In the genomic region with DNA sequence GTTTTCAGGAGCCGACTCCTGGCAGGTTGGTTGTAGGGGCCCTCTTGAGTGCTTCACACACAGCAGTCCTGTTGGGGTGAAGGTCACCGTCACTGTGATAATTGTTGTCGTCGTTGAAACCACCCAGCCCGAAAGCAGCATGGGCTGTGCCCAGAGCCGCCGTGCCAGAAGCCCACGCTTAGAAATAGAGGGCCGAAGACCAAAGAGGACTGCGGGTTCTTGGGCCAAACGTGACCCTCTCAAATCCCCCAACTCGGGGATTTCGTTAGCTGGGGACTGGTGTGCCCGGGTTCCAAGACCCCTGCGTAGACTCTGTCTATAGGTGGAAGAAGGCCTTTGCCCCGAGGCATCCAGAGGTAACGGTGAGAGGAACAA, we compare ENCODE assay signal across 8 cellular contexts. TPM values are rescaled to one million over a fixed set of nuclear protein-coding genes. Genes with fewer than 3 reads are reported as not detected.
DNase-seq lines count a peak whose midpoint lies in the region; ATAC-seq, FAIRE-seq and TF ChIP-seq lines count a peak whose summit lies in the region.

No MANE protein-coding gene starts in this region.

- TF ChIP-seq POLR2A in HepG2 (IDR thresholded peaks at IDR 0.05; ENCODE audit: insufficient read depth in 1 of 2, low read depth in 2 of 2, low read length in 2 of 2) (no peak), stomach (IDR thresholded peaks at IDR 0.05) (no peak)

- H4K20me1 ChIP-seq in HepG2 (ENCODE audit: insufficient read depth, low read length) = no peaks in the 10 kb centered on the region

- H3K4me1 ChIP-seq in adipocyte (ENCODE audit: control insufficient read depth, insufficient read depth, low read length) (peaks cover 12% of the 10 kb centered on the region), HepG2 (ENCODE audit: insufficient read depth, low read length) (peaks cover 19% of the 10 kb centered on the region), stomach (peaks cover 5 to 22% (median 13%) of the 10 kb centered on the region in 4 donors)

- H3K79me2 ChIP-seq in HepG2 (ENCODE audit: insufficient read depth, low read length) = no peaks in the 10 kb centered on the region

- ATAC-seq in HepG2 = no peak
- ATAC-seq in GM21381 (IDR thresholded peaks at IDR 0.05; ENCODE audit: unreplicated experiment) = no peak
- ATAC-seq in HG02885 (IDR thresholded peaks at IDR 0.05; ENCODE audit: poor library complexity, unreplicated experiment) = no peak

- H3K9ac ChIP-seq in adipocyte (ENCODE audit: low read length) = peak overlapping the region; percentile 97
- H3K9ac ChIP-seq in HepG2 (ENCODE audit: insufficient read depth, low read depth, low read length) = no peak overlapping the region

- H3K27ac ChIP-seq in HepG2 (ENCODE audit: extremely low read length, insufficient read depth, low read length) = no peak overlapping the region
- H3K27ac ChIP-seq in stomach = peak overlapping the region; percentile 93 to 98 (median 98)

- 81% methylated on average over 12 of the region's 17 CpGs for WGBS in HepG2 (ENCODE audit: low lambda C conversion rate)
- 53 to 59% (median 54%) methylated on average over 16 to 17 of the region's 17 CpGs for WGBS in stomach, 5 donors

- in situ Hi-C loops in HepG2 (cut with HindIII; ENCODE audit: extremely low pct_ligation_motif_present, low pct_unique_long_range_greater_than_20kb) = loop anchor here (25.0 kb wide), 2 partner anchors 412 to 1087 kb away; partner anchors contain the start of gene LRRC28

- H3K36me3 ChIP-seq in adipocyte (ENCODE audit: control insufficient read depth, insufficient read depth, low read length, severe bottlenecking) = no peaks in the 10 kb centered on the region
- no peaks in the 10 kb centered on the region for H3K36me3 ChIP-seq in HepG2 (replicated peaks in 1 of 2; ENCODE audit: control insufficient read depth in 1 of 2, insufficient read depth in 2 of 2, low read length in 2 of 2)
- no peaks in the 10 kb centered on the region for H3K36me3 ChIP-seq in stomach

- peak overlapping the region; percentile 92 for H3K4me3 Mint-ChIP-seq in T-helper 2 cell treated with Interferon-gamma antibody and Interleukin-4, amounts not matched to agents 5 μg/mL and 100 μg/mL, for 36 hours

- H3K4me1 Mint-ChIP-seq in T-helper 2 cell treated with Interferon-gamma antibody and Interleukin-4, amounts not matched to agents 5 μg/mL and 100 μg/mL, for 36 hours (ENCODE audit: low read depth) = peaks cover 7% of the 10 kb centered on the region

- TF ChIP-seq EP300 in HepG2 (IDR thresholded peaks at IDR 0.05; ENCODE audit: low read depth in 2 of 2, low read length in 2 of 2) (no peak), HepG2 (CRISPR knock-in tag; IDR thresholded peaks at IDR 0.05; ENCODE audit: borderline replicate concordance) (no peak), stomach (IDR thresholded peaks at IDR 0.05) (no peak)

- no peak for FAIRE-seq in HepG2 (lab: Jason Lieb, UNC)

- H3K4me2 ChIP-seq in HepG2 (ENCODE audit: low read depth, low read length) = peak overlapping the region; percentile 81; the same call in 1 of the 2 replicates

- BruUV-seq in HepG2 (replicated peaks; lab: Mats Ljungman, UMichigan) = no TSS peak

- no peak overlapping the region for H3K27ac Mint-ChIP-seq in T-helper 2 cell treated with Interferon-gamma antibody and Interleukin-4, amounts not matched to agents 5 μg/mL and 100 μg/mL, for 36 hours

- peak overlapping the region; percentile 94 for H3K4me3 ChIP-seq in adipocyte (ENCODE audit: low read length)
- peak overlapping the region in 1 of 3 experiments; percentile 72; a peak in 1 of 6 replicates for H3K4me3 ChIP-seq in HepG2 (replicated peaks in 1 of 3; ENCODE audit: insufficient read depth in 1 of 3, low read depth in 2 of 3, low read length in 3 of 3)
- peak overlapping the region; percentile 62 to 72 (median 70) for H3K4me3 ChIP-seq in stomach

- no peaks in the 10 kb centered on the region for H3K36me3 Mint-ChIP-seq in T-helper 2 cell treated with Interferon-gamma antibody and Interleukin-4, amounts not matched to agents 5 μg/mL and 100 μg/mL, for 36 hours (ENCODE audit: low read depth)

- no peaks in the 10 kb centered on the region for H3K9me3 Mint-ChIP-seq in T-helper 2 cell treated with Interferon-gamma antibody and Interleukin-4, amounts not matched to agents 5 μg/mL and 100 μg/mL, for 36 hours

- peaks cover 14% of the 10 kb centered on the region for H3K27me3 ChIP-seq in adipocyte (replicated peaks; ENCODE audit: control insufficient read depth, insufficient read depth, low read length)
- H3K27me3 ChIP-seq in HepG2 (ENCODE audit: control insufficient read depth in 1 of 2, insufficient read depth in 2 of 2, low read length in 2 of 2) = no peaks in the 10 kb centered on the region; a peak in 2 of 5 replicates
- no peaks in the 10 kb centered on the region for H3K27me3 ChIP-seq in stomach

- DNase-seq in T-helper 2 cell treated with Interferon-gamma antibody and Interleukin-4, amounts not matched to agents 5 μg/mL and 100 μg/mL, for 36 hours (ENCODE audit: low spot score) = no peak
- no peak for DNase-seq in T-helper 2 cell
- no peak for DNase-seq in adipocyte (ENCODE audit: low read depth)
- no peak for DNase-seq in HepG2 (ENCODE audit: low spot score)
- DNase-seq in stomach = no peak
- DNase-seq in NCI-H1417 (lab: John Stamatoyannopoulos, UW) = no peak

- TF ChIP-seq CTCF in HepG2 (CRISPR knock-in tag; IDR thresholded peaks at IDR 0.05) (no peak), stomach (IDR thresholded peaks at IDR 0.05) (no peak)

- H3K9me3 ChIP-seq in adipocyte (ENCODE audit: control insufficient read depth, low read length) = no peaks in the 10 kb centered on the region
- no peaks in the 10 kb centered on the region for H3K9me3 ChIP-seq in HepG2 (ENCODE audit: low read length)
- H3K9me3 ChIP-seq in stomach = no peaks in the 10 kb centered on the region

- peaks cover 27% of the 10 kb centered on the region for H3K27me3 Mint-ChIP-seq in T-helper 2 cell treated with Interferon-gamma antibody and Interleukin-4, amounts not matched to agents 5 μg/mL and 100 μg/mL, for 36 hours (ENCODE audit: low read depth)

- intact Hi-C loops in HepG2 (cut with micrococcal nuclease; ENCODE audit: unreplicated experiment) = no loop called here
- intact Hi-C loops in stomach (cut with DNase I; ENCODE audit: low total_unique reads) = loop anchor here (10.0 kb wide), 1 partner anchor 215 kb away; no protein-coding TSS in a partner anchor

- TF ChIP-seq RAD21 in HepG2 (CRISPR knock-in tag; IDR thresholded peaks at IDR 0.05) = no peak

- POLR2A ChIA-PET in HepG2 (lab: Yijun Ruan, JAX) = interaction anchor here (1.8 kb wide), 1 partner anchor 29 kb away, joined by 4 read pairs; no protein-coding TSS in a partner anchor

- H2AFZ ChIP-seq in HepG2 (ENCODE audit: low read length) = no peak overlapping the region

- CTCF ChIA-PET in HepG2 (lab: Yijun Ruan, JAX; ENCODE audit: low intra/inter-chr PET ratio, low total read pairs) = interaction anchor here (3.0 kb wide), 1 partner anchor 34 kb away, joined by 41 read pairs; no protein-coding TSS in a partner anchor

TF ChIP-seq in HepG2, 621 proteins besides CTCF, POLR2A, EP300 and RAD21:
- TF ChIP-seq, protein P1, sequence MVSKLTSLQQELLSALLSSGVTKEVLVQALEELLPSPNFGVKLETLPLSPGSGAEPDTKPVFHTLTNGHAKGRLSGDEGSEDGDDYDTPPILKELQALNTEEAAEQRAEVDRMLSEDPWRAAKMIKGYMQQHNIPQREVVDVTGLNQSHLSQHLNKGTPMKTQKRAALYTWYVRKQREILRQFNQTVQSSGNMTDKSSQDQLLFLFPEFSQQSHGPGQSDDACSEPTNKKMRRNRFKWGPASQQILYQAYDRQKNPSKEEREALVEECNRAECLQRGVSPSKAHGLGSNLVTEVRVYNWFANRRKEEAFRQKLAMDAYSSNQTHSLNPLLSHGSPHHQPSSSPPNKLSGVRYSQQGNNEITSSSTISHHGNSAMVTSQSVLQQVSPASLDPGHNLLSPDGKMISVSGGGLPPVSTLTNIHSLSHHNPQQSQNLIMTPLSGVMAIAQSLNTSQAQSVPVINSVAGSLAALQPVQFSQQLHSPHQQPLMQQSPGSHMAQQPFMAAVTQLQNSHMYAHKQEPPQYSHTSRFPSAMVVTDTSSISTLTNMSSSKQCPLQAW (CRISPR knock-in tag; IDR thresholded peaks at IDR 0.05) = peak; percentile 8; the same call in 1 of the 2 replicates
- no peak for TF ChIP-seq NAIF1 (CRISPR knock-in tag; IDR thresholded peaks at IDR 0.05; ENCODE audit: borderline replicate concordance)

RNA-seq across cellular contexts. Expression of gene ADAMTS17, which starts 7.5 kb away (rescaled TPM):
- total RNA-seq in HepG2 (2016; rRNA removed; fragmentation: Illumina TruSeq; extraction: Trizol) (0.02 and 0.36 TPM in 2 replicates), stomach (10 to 100 TPM in 2 of 5 donors, 1 to 10 TPM in 3; 6.2 to 14.3 (median 9.3) TPM)
- not detected in 2 replicates for total RNA-seq in HepG2 (2016; cell fraction: cytosol; rRNA removed; fragmentation: Illumina TruSeq; extraction: Trizol; ENCODE audit: low read depth)
- total RNA-seq in HepG2 (2016; cell fraction: insoluble cytoplasmic fraction; rRNA removed; fragmentation: Illumina TruSeq; extraction: Trizol) = 0.12 TPM in 1 of 2 replicates, not detected in the other
- 0.10 and 0.37 TPM in 2 replicates for total RNA-seq in HepG2 (2016; cell fraction: membrane; rRNA removed; fragmentation: Illumina TruSeq; extraction: Trizol)
- total RNA-seq in HepG2 (2016; cell fraction: nucleus; rRNA removed; fragmentation: Illumina TruSeq; extraction: Trizol) = not detected in 2 replicates
- polyA plus RNA-seq in HepG2 (2011; rRNA removed) (0.04 and 0.09 TPM in 2 replicates), stomach (1 to 10 TPM in 2 of 3 donors, under 1 TPM in 1; 0.31 to 1.5 (median 1.1) TPM)
- polyA plus RNA-seq in HepG2 (2011; cell fraction: cytosol; rRNA removed) = 0.03 and 0.04 TPM in 2 replicates
- polyA plus RNA-seq in HepG2 (2011; cell fraction: nucleus; rRNA removed) = 0.07 and 0.10 TPM in 2 replicates
- 0.05 and 0.13 TPM in 2 replicates for polyA plus RNA-seq in HepG2 (2012)
- not detected in 2 replicates for polyA plus RNA-seq in HepG2 (2016; cell fraction: cytosol; fragmentation: Illumina TruSeq; extraction: Trizol; ENCODE audit: low read depth)
- polyA plus RNA-seq in HepG2 (2016; cell fraction: insoluble cytoplasmic fraction; fragmentation: Illumina TruSeq; extraction: Trizol; ENCODE audit: low read depth) = 0.04 and 0.19 TPM in 2 replicates
- polyA plus RNA-seq in HepG2 (2016; cell fraction: membrane; fragmentation: Illumina TruSeq; extraction: Trizol; ENCODE audit: low read depth) = 0.02 TPM in 1 of 2 replicates, not detected in the other
- polyA plus RNA-seq in HepG2 (2016; cell fraction: nucleus; fragmentation: Illumina TruSeq; extraction: Trizol; ENCODE audit: insufficient read depth, low read depth) = not detected in 2 replicates
- 0.34 TPM in 1 of 2 replicates, not detected in the other for polyA minus RNA-seq in HepG2 (2011; rRNA and poly(A)+ RNA removed; ENCODE audit: low replicate concordance)
- polyA minus RNA-seq in HepG2 (2011; cell fraction: cytosol; rRNA and poly(A)+ RNA removed) = not detected in 2 replicates
- not detected in 2 replicates for polyA minus RNA-seq in HepG2 (2011; cell fraction: nucleus; rRNA and poly(A)+ RNA removed)

Comparison
In these comparisons a context has a peak if more than half of its experiments do, and no peak if none do; other contexts are left out.
1. RNA of gene ADAMTS17, which starts 7.5 kb away (total RNA-seq): 6.2 to 14.3 TPM in stomach; 0.02 to 0.37 TPM in HepG2; every median in the first group is over 4 times any median in the second.